Comparison of ENCODE assay signal across 35 cellular contexts in the genomic region with DNA sequence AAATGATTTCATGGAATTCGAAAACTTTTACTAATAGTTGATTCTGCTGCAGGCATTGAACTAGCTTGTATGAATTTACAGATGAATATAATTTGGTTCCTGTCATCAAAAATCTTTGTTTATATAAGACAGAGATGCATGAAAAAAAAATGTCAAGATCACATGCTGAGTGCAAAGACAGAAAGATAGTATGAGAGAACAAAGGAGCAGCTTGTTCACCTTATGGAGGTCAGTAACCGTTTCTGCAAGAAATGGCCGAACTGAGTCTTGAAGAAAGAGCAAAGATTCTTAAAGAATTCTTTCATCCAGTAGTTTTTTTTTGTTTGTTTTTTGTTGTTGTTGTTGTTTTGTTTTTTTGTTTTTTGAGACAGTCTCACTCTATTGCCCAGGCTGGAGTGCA.
"Had no signal": no experiment of that assay in that cellular context is flagged by ENCODE, and none has a peak within 500 bp of the region (broad histone marks: within the 10 kb centered on the region; RNA-seq: fewer than 3 reads in every experiment).

No MANE protein-coding gene starts in this region.

- ATAC-seq: activated CD8-positive, alpha-beta T cell treated with anti-CD3 and anti-CD28 coated beads for 36 hours; activated naive CD4-positive, alpha-beta T cell treated with anti-CD3 and anti-CD28 coated beads, Interleukin-2, amount 50 U/mL, for 72 hours; activated T-cell treated with anti-CD3 and anti-CD28 coated beads, Interleukin-2, amount 50 U/mL, for 4 hours; activated T-cell treated with anti-CD3 and anti-CD28 coated beads, Interleukin-2, amount 50 U/mL, for 72 hours; activated T-helper 17 cell treated with anti-CD3 and anti-CD28 coated beads, Interleukin-2, amount 50 U/mL, for 72 hours; body of pancreas had no signal

- H3K4me3 Mint-ChIP-seq: activated B cell treated with CpG ODN at 0.5 μM for 24 hours; activated CD4-positive, alpha-beta memory T cell treated with anti-CD3 and anti-CD28 coated beads for 36 hours; activated CD4-positive, alpha-beta T cell treated with anti-CD3 and anti-CD28 coated beads, Interleukin-2, amount 10 ng/mL, durations not matched to agents 24 days and 14 days; activated CD8-positive, alpha-beta T cell treated with anti-CD3 and anti-CD28 coated beads for 36 hours; activated naive CD4-positive, alpha-beta T cell treated with anti-CD3 and anti-CD28 coated beads for 36 hours; activated naive CD8-positive, alpha-beta T cell treated with anti-CD3 and anti-CD28 coated beads for 36 hours; activated T-cell treated with anti-CD3 and anti-CD28 coated beads, Interleukin-2, amount 50 U/mL, for 4 hours; activated T-cell treated with anti-CD3 and anti-CD28 coated beads, Interleukin-2, amount 50 U/mL, for 72 hours; activated T-helper 1 cell treated with anti-CD3 and anti-CD28 coated beads, Interleukin-12 subunit alpha, Interleukin-12 subunit beta, Interleukin-2, Interleukin-4 antibody, amounts not matched to agents 30 ng/mL and 10 ng/mL and 1 ng/mL, durations not matched to agents 14 hours and 24 hours and 36 hours; activated T-helper 17 cell treated with anti-CD3 and anti-CD28 coated beads, Interleukin-2, amount 50 U/mL, for 72 hours; T-helper 1 cell treated with Interleukin-12 subunit alpha and Interleukin-12 subunit beta and Interleukin-4 antibody, amounts not matched to agents 30 μg/mL and 1 μg/mL, for 36 hours; T-helper 2 cell treated with Interferon-gamma antibody and Interleukin-4, amounts not matched to agents 5 μg/mL and 100 μg/mL, for 36 hours had no signal

- H3K27ac ChIP-seq: adrenal gland, body of pancreas, brain microvascular endothelial cell, breast epithelium, VCaP had no signal

- H3K36me3 ChIP-seq: adrenal gland, brain microvascular endothelial cell, breast epithelium had no signal

- H3K9me3 ChIP-seq: adrenal gland, body of pancreas, breast epithelium had no signal

- H3K4me1 Mint-ChIP-seq: activated B cell treated with CpG ODN at 0.5 μM for 24 hours; activated CD4-positive, alpha-beta T cell treated with anti-CD3 and anti-CD28 coated beads, Interleukin-2, amount 10 ng/mL, durations not matched to agents 24 days and 14 days; activated naive CD8-positive, alpha-beta T cell treated with anti-CD3 and anti-CD28 coated beads for 36 hours; activated T-helper 17 cell treated with anti-CD3 and anti-CD28 coated beads, Interleukin-2, amount 50 U/mL, for 72 hours had no signal

- DNase-seq: activated B cell treated with CpG ODN at 0.5 μM for 24 hours; activated CD4-positive, alpha-beta memory T cell treated with anti-CD3 and anti-CD28 coated beads for 36 hours; activated CD4-positive, alpha-beta T cell treated with anti-CD3 and anti-CD28 coated beads for 4 hours; activated CD4-positive, alpha-beta T cell treated with anti-CD3 and anti-CD28 coated beads, Interleukin-2, amount 10 ng/mL, durations not matched to agents 24 days and 14 days; activated CD4-positive, alpha-beta T cell treated with anti-CD3 and anti-CD28 coated beads, Interleukin-2, amount 50 U/mL, for 1 hour; activated CD4-positive, alpha-beta T cell treated with anti-CD3 and anti-CD28 coated beads, Interleukin-2, amount 50 U/mL, for 4 hours; activated CD4-positive, CD25-positive, alpha-beta regulatory T cell treated with anti-CD3 and anti-CD28 coated beads, Interleukin-2, amount 50 U/mL, for 72 hours; activated CD8-positive, alpha-beta memory T cell treated with anti-CD3 and anti-CD28 coated beads, Interleukin-2, amount 50 U/mL, for 4 hours; activated CD8-positive, alpha-beta T cell treated with anti-CD3 and anti-CD28 coated beads for 36 hours; activated effector memory CD4-positive, alpha-beta T cell treated with anti-CD3 and anti-CD28 coated beads, Interleukin-2, amount 50 U/mL, for 16 hours; activated gamma-delta T cell treated with Interleukin-2 at 50 U/mL for 16 hours; activated naive CD4-positive, alpha-beta T cell; activated naive CD4-positive, alpha-beta T cell treated with anti-CD3 and anti-CD28 coated beads for 36 hours; activated naive CD4-positive, alpha-beta T cell treated with anti-CD3 and anti-CD28 coated beads, Interleukin-2, amount 50 U/mL, for 16 hours; activated naive CD8-positive, alpha-beta T cell treated with anti-CD3 and anti-CD28 coated beads for 36 hours; activated T-cell treated with anti-CD3 and anti-CD28 coated beads for 4 hours; activated T-cell treated with anti-CD3 and anti-CD28 coated beads, Interleukin-2, amount 50 U/mL, for 1 hour; activated T-cell treated with anti-CD3 and anti-CD28 coated beads, Interleukin-2, amount 50 U/mL, for 4 hours; activated T-cell treated with anti-CD3 and anti-CD28 coated beads, Interleukin-2, amount 50 U/mL, for 72 hours; adrenal gland; amniotic stem cell; aorta; body of pancreas; brain microvascular endothelial cell; central memory CD4-positive, alpha-beta T cell; T-helper 1 cell; T-helper 2 cell; T-helper 9 cell had no signal

- H3K27me3 Mint-ChIP-seq: activated B cell treated with CpG ODN at 0.5 μM for 24 hours; activated CD4-positive, alpha-beta memory T cell treated with anti-CD3 and anti-CD28 coated beads for 36 hours; activated CD4-positive, alpha-beta T cell treated with anti-CD3 and anti-CD28 coated beads, Interleukin-2, amount 10 ng/mL, durations not matched to agents 24 days and 14 days; activated CD8-positive, alpha-beta T cell treated with anti-CD3 and anti-CD28 coated beads for 36 hours; activated naive CD8-positive, alpha-beta T cell treated with anti-CD3 and anti-CD28 coated beads for 36 hours; activated T-helper 17 cell treated with anti-CD3 and anti-CD28 coated beads, Interleukin-2, amount 50 U/mL, for 72 hours had no signal

- H3K9me3 Mint-ChIP-seq: activated B cell treated with CpG ODN at 0.5 μM for 24 hours; activated CD8-positive, alpha-beta T cell treated with anti-CD3 and anti-CD28 coated beads for 36 hours; T-helper 1 cell treated with Interleukin-12 subunit alpha and Interleukin-12 subunit beta and Interleukin-4 antibody, amounts not matched to agents 30 μg/mL and 1 μg/mL, for 36 hours had no signal

- H3K36me3 Mint-ChIP-seq: activated CD4-positive, alpha-beta memory T cell treated with anti-CD3 and anti-CD28 coated beads for 36 hours; activated naive CD4-positive, alpha-beta T cell treated with anti-CD3 and anti-CD28 coated beads, Interleukin-2, amount 50 U/mL, for 72 hours; activated naive CD8-positive, alpha-beta T cell treated with anti-CD3 and anti-CD28 coated beads for 36 hours had no signal

- H3K27me3 ChIP-seq: adrenal gland, body of pancreas, brain microvascular endothelial cell, breast epithelium had no signal

- H3K4me3 ChIP-seq: adrenal gland, body of pancreas, breast epithelium had no signal

- H3K27ac Mint-ChIP-seq: activated B cell treated with CpG ODN at 0.5 μM for 24 hours; activated CD4-positive, alpha-beta memory T cell treated with anti-CD3 and anti-CD28 coated beads for 36 hours; activated CD4-positive, alpha-beta T cell treated with anti-CD3 and anti-CD28 coated beads, Interleukin-2, amount 10 ng/mL, durations not matched to agents 24 days and 14 days; activated CD8-positive, alpha-beta T cell treated with anti-CD3 and anti-CD28 coated beads for 36 hours; activated naive CD4-positive, alpha-beta T cell treated with anti-CD3 and anti-CD28 coated beads for 36 hours; activated naive CD4-positive, alpha-beta T cell treated with anti-CD3 and anti-CD28 coated beads, Interleukin-2, amount 50 U/mL, for 72 hours; activated naive CD8-positive, alpha-beta T cell treated with anti-CD3 and anti-CD28 coated beads for 36 hours; activated T-cell treated with anti-CD3 and anti-CD28 coated beads, Interleukin-2, amount 50 U/mL, for 72 hours; activated T-helper 1 cell treated with anti-CD3 and anti-CD28 coated beads, Interleukin-12 subunit alpha, Interleukin-12 subunit beta, Interleukin-2, Interleukin-4 antibody, amounts not matched to agents 30 ng/mL and 10 ng/mL and 1 ng/mL, durations not matched to agents 14 hours and 24 hours and 36 hours; activated T-helper 17 cell treated with anti-CD3 and anti-CD28 coated beads, Interleukin-2, amount 50 U/mL, for 72 hours; T-helper 1 cell treated with Interleukin-12 subunit alpha and Interleukin-12 subunit beta and Interleukin-4 antibody, amounts not matched to agents 30 μg/mL and 1 μg/mL, for 36 hours; T-helper 2 cell treated with Interferon-gamma antibody and Interleukin-4, amounts not matched to agents 5 μg/mL and 100 μg/mL, for 36 hours had no signal
